21 cellular contexts compared by ENCODE assay signal in the genomic region with DNA sequence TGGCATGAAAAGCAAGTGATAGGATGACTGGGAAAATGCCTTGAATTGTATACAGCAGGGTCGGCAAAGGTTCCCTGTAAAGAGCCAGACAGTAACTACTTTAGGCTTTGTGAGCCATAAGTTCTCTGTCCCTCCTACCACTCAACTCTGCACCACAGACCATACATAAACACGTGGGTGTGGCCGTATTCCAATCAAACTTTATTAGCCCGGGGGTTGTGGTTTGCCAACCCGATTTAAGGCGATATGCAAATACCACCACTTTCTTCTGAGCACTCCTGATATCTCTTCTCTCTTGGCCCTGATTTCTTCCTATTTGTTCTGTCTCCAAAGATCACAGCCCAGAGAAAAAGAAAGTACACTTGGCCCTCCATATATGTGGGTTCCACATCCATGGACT.
A peak's percentile ranks its signal among the peaks of the same experiment; 100 is the strongest.
DNase-seq lines count a peak whose midpoint lies in the region; ATAC-seq, FAIRE-seq and TF ChIP-seq lines count a peak whose summit lies in the region.
"Had no signal": no experiment of that assay in that cellular context is flagged by ENCODE, and none has a peak within 500 bp of the region (broad histone marks: within the 10 kb centered on the region; RNA-seq: fewer than 3 reads in every experiment).

No MANE protein-coding gene starts in this region.

- H3K79me2 ChIP-seq in K562 (ENCODE audit: control insufficient read depth, insufficient read depth, low read length) = no peaks in the 10 kb centered on the region

- no peak for TF ChIP-seq POLR2A in K562 (conservative IDR thresholded peaks at IDR 0.05)

- no peak for FAIRE-seq in K562 (lab: Jason Lieb, UNC)
- FAIRE-seq: A204.1, GM12891 had no signal

- H3K27me3 ChIP-seq in BLaER1 (no peaks in the 10 kb centered on the region), K562 (ENCODE audit: control insufficient read depth in 2 of 2, insufficient read depth in 2 of 2, low read length in 2 of 2) (no peaks in the 10 kb centered on the region), H7 (ENCODE audit: control insufficient read depth, insufficient read depth, low read length) (no peaks in the 10 kb centered on the region)
- H3K27me3 ChIP-seq: BE2C had no signal

- H3K9me1 ChIP-seq in K562 (ENCODE audit: control insufficient read depth, insufficient read depth, low read length) = no peaks in the 10 kb centered on the region

- CTCF ChIA-PET in K562 (lab: Yijun Ruan, JAX; ENCODE audit: low intra/inter-chr PET ratio) = no interaction called here

- no peak for TF ChIP-seq RAD21 in K562 (CRISPR knock-in tag; conservative IDR thresholded peaks at IDR 0.05 in 1 of 2, IDR thresholded peaks at IDR 0.05 in 1 of 2)

- no peak for TF ChIP-seq EP300 in K562 (IDR thresholded peaks at IDR 0.05; ENCODE audit: low read length)

- H3K27ac ChIP-seq in BLaER1 (no peak overlapping the region), K562 (ENCODE audit: extremely low read depth, low read depth, low read length) (no peak overlapping the region)

- peaks cover 66% of the 10 kb centered on the region for H3K4me1 ChIP-seq in BLaER1
- H3K4me1 ChIP-seq in K562 (replicated peaks in 1 of 2; ENCODE audit: control insufficient read depth in 2 of 2, insufficient read depth in 2 of 2, low read length in 2 of 2) = peaks cover 13 to 20% of the 10 kb centered on the region in 2 experiments; a peak in 4 of 5 replicates

- intact Hi-C loops in K562 (cut with micrococcal nuclease) (no loop called here), left colon (cut with DNase I, micrococcal nuclease) (no loop called here)

- WGBS in K562 (ENCODE audit: insufficient coverage, low coverage, missing lambda C conversion rate) = 9% methylated on average over 6 of the region's 6 CpGs

- no TSS peak for BruUV-seq in K562 (replicated peaks; lab: Mats Ljungman, UMichigan)

- DNase-seq in LoVo (ENCODE audit: low spot score) (peak; percentile 15), K562 (ENCODE audit: extremely low read depth in 1 of 4, low spot score in 3 of 4) (no peak), left colon (no peak), superior temporal gyrus (ENCODE audit: extremely low spot score) (no peak), H7 (no peak)
- DNase-seq: BE2C; CD4-positive, alpha-beta memory T cell; DMS153; EL; Kasumi-1; NCI-H1092 treated with DMSO at 0.1 percent for 48 hours; NCI-H2081; NCI-H748 treated with DMSO at 0.1 percent for 48 hours; RPMI8226; SIG-M5 had no signal

- in situ Hi-C loops in K562 (cut with MboI) = no loop called here

- H2AFZ ChIP-seq in K562 (ENCODE audit: low read depth, low read length) = no peak overlapping the region

- POLR2A ChIA-PET in K562 (lab: Yijun Ruan, JAX) = interaction anchor here (1.0 to 1.2 kb wide), 2 partner anchors 9 to 205 kb away, joined by 3 read pairs; partner anchors contain the start of gene PITPNB

- H3K4me2 ChIP-seq in BLaER1 (peak overlapping the region; percentile 8; the same call in 1 of the 2 replicates), K562 (ENCODE audit: insufficient read depth, low read length) (no peak overlapping the region)

- ATAC-seq in K562 = no peak
- peak; percentile 59 for ATAC-seq in left colon
- ATAC-seq in GM21447 (IDR thresholded peaks at IDR 0.05; ENCODE audit: unreplicated experiment) = no peak
- no peak for ATAC-seq in GM18511 (IDR thresholded peaks at IDR 0.05; ENCODE audit: unreplicated experiment)
- ATAC-seq: HCT116 had no signal

- H4K20me1 ChIP-seq in BLaER1 = no peaks in the 10 kb centered on the region
- H4K20me1 ChIP-seq in K562 (replicated peaks; ENCODE audit: control insufficient read depth, insufficient read depth, low read length) = no peaks in the 10 kb centered on the region

- H3K9ac ChIP-seq in BLaER1 (no peak overlapping the region), K562 (ENCODE audit: insufficient read depth in 1 of 2, low read depth in 2 of 2, low read length in 2 of 2) (no peak overlapping the region)

- H3K4me3 ChIP-seq in BLaER1 (no peak overlapping the region), K562 (no peak overlapping the region), H7 (ENCODE audit: insufficient read depth, low read depth, low read length) (no peak overlapping the region)

- no peaks in the 10 kb centered on the region for H3K36me3 ChIP-seq in BLaER1
- H3K36me3 ChIP-seq in K562 (ENCODE audit: control insufficient read depth, insufficient read depth, low read length) = no peaks in the 10 kb centered on the region
- H3K36me3 ChIP-seq in H7 (replicated peaks; ENCODE audit: control insufficient read depth, insufficient read depth, low read length) = peaks cover 12% of the 10 kb centered on the region
- H3K36me3 ChIP-seq: BE2C had no signal

- no peak for TF ChIP-seq CTCF in K562 (IDR thresholded peaks at IDR 0.05 in 2 of 3, conservative IDR thresholded peaks at IDR 0.05 in 1 of 3; ENCODE audit: insufficient read depth in 2 of 3, low read depth in 1 of 3, low read length in 3 of 3)

- H3K9me3 ChIP-seq in BLaER1 (no peaks in the 10 kb centered on the region), K562 (replicated peaks; ENCODE audit: control insufficient read depth, insufficient read depth, low read depth, low read length) (no peaks in the 10 kb centered on the region)
- H3K9me3 ChIP-seq: BE2C had no signal

TF ChIP-seq in K562, 482 proteins besides CTCF, POLR2A, EP300 and RAD21:
- TF ChIP-seq FOS (IDR thresholded peaks at IDR 0.05; ENCODE audit: extremely low read depth, insufficient read length) (no peak), ZBTB40 (IDR thresholded peaks at IDR 0.05) (peak; percentile 73), ZBTB40 (CRISPR knock-in tag; IDR thresholded peaks at IDR 0.05) (no peak)
